10 cellular contexts compared by ENCODE assay signal in genomic region chr3:62875103-62876002, GRCh38. TPM values are rescaled to one million over a fixed set of nuclear protein-coding genes. Genes with fewer than 3 reads are reported as not detected.
DNase-seq lines count a peak whose midpoint lies in the region; ATAC-seq, FAIRE-seq and TF ChIP-seq lines count a peak whose summit lies in the region.
"Had no signal": no experiment of that assay in that cellular context is flagged by ENCODE, and none has a peak within 500 bp of the region (broad histone marks: within the 10 kb centered on the region; RNA-seq: fewer than 3 reads in every experiment).

TSS of gene CADPS (minus strand) at chr3:62875416. CDS start at chr3:62875029, 387 bp downstream.

- no peak within 1 kb of the TSS for H2AK5ac ChIP-seq in mesendoderm (ENCODE audit: low read length)

- H3K9me3 ChIP-seq in colonic mucosa: no peaks in the 10 kb centered on the region
- H3K9me3 ChIP-seq in aorta (ENCODE audit: control insufficient read depth, low read length): peaks cover 3% of the 10 kb centered on the region

- no peak within 1 kb of the TSS for H3K27ac ChIP-seq in colonic mucosa
- H3K27ac ChIP-seq in mesendoderm (ENCODE audit: low read depth, low read length): peak within 1 kb of the TSS; percentile 73
- H3K27ac ChIP-seq in aorta (ENCODE audit: low read depth in 1 of 2, low read length in 2 of 2): no peak within 1 kb of the TSS

- no peak within 1 kb of the TSS for H2BK120ac ChIP-seq in mesendoderm (ENCODE audit: low read depth, low read length)

- H3K4me1 ChIP-seq in colonic mucosa (no peaks in the 10 kb centered on the region), mesendoderm (ENCODE audit: control insufficient read depth, low read depth, low read length) (peaks cover 5% of the 10 kb centered on the region), aorta (ENCODE audit: control insufficient read depth in 1 of 2, insufficient read depth in 2 of 2, low read length in 2 of 2) (no peaks in the 10 kb centered on the region)

- intact Hi-C loops in colonic mucosa (cut with DNase I) (no loop called here), aorta (cut with DNase I) (no loop called here)

- ATAC-seq in activated naive CD8-positive, alpha-beta T cell treated with anti-CD3 and anti-CD28 coated beads, Interleukin-2, amount 10 ng/mL, durations not matched to agents 7 days and 5 days (ENCODE audit: low read depth): no peak
- peak; percentile 15 for ATAC-seq in aorta (ENCODE audit: low FRiP score)

- no peak for FAIRE-seq in H54 (lab: Jason Lieb, UNC)

- no peaks in the 10 kb centered on the region for H3K4me1 Mint-ChIP-seq in activated naive CD8-positive, alpha-beta T cell treated with anti-CD3 and anti-CD28 coated beads, Interleukin-2, amount 10 ng/mL, durations not matched to agents 7 days and 5 days
- no peaks in the 10 kb centered on the region for H3K4me1 Mint-ChIP-seq in activated naive CD8-positive, alpha-beta T cell treated with anti-CD3 and anti-CD28 coated beads for 36 hours

- H3K27me3 ChIP-seq in colonic mucosa (peaks cover 10% of the 10 kb centered on the region), mesendoderm (ENCODE audit: insufficient read depth, low read length, poor library complexity) (no peaks in the 10 kb centered on the region), aorta (ENCODE audit: control insufficient read depth in 1 of 2, insufficient read depth in 2 of 2, low read length in 1 of 2) (peaks cover 0 to 7% of the 10 kb centered on the region in 2 donors)

- H3K23ac ChIP-seq in mesendoderm (ENCODE audit: low read length): peak within 1 kb of the TSS; percentile 75

- TF ChIP-seq POLR2A in H54 (IDR thresholded peaks at IDR 0.05; ENCODE audit: low read depth, low read length): no peak

- H3K9ac ChIP-seq in colonic mucosa (ENCODE audit: low read depth in 2 of 2, low read length in 2 of 2) (peak within 1 kb of the TSS in 1 of 2 donors; percentile 50), mesendoderm (ENCODE audit: low read length) (peak within 1 kb of the TSS; percentile 71)

- no peaks in the 10 kb centered on the region for H3K36me3 Mint-ChIP-seq in activated naive CD8-positive, alpha-beta T cell treated with anti-CD3 and anti-CD28 coated beads, Interleukin-2, amount 10 ng/mL, durations not matched to agents 7 days and 5 days
- peaks cover 1% of the 10 kb centered on the region for H3K36me3 Mint-ChIP-seq in activated naive CD8-positive, alpha-beta T cell treated with anti-CD3 and anti-CD28 coated beads for 36 hours
- H3K36me3 Mint-ChIP-seq: CD4-positive, CD25-positive, alpha-beta regulatory T cell had no signal

- no peaks in the 10 kb centered on the region for H3K79me2 ChIP-seq in mesendoderm (ENCODE audit: control insufficient read depth, insufficient read depth, low read length)

- H3K4me3 ChIP-seq in colonic mucosa: peak within 1 kb of the TSS; percentile 50
- H3K4me3 ChIP-seq in mesendoderm (ENCODE audit: low read length): peak within 1 kb of the TSS; percentile 67
- H3K4me3 ChIP-seq in aorta (ENCODE audit: low read length in 2 of 2): no peak within 1 kb of the TSS

- peak within 1 kb of the TSS; percentile 64 for H2BK5ac ChIP-seq in mesendoderm (ENCODE audit: low read length)

- peaks cover 38% of the 10 kb centered on the region for H3K27me3 Mint-ChIP-seq in activated naive CD8-positive, alpha-beta T cell treated with anti-CD3 and anti-CD28 coated beads, Interleukin-2, amount 10 ng/mL, durations not matched to agents 7 days and 5 days
- H3K27me3 Mint-ChIP-seq in activated naive CD8-positive, alpha-beta T cell treated with anti-CD3 and anti-CD28 coated beads for 36 hours: peaks cover 52% of the 10 kb centered on the region

- H3K36me3 ChIP-seq in colonic mucosa: no peaks in the 10 kb centered on the region
- no peaks in the 10 kb centered on the region for H3K36me3 ChIP-seq in mesendoderm (ENCODE audit: control insufficient read depth, insufficient read depth, low read length)
- H3K36me3 ChIP-seq in aorta (ENCODE audit: control insufficient read depth in 1 of 2, insufficient read depth in 2 of 2, low read length in 1 of 2): no peaks in the 10 kb centered on the region

- H3K4me3 Mint-ChIP-seq in activated naive CD8-positive, alpha-beta T cell treated with anti-CD3 and anti-CD28 coated beads, Interleukin-2, amount 10 ng/mL, durations not matched to agents 7 days and 5 days: no peak within 1 kb of the TSS
- no peak within 1 kb of the TSS for H3K4me3 Mint-ChIP-seq in activated naive CD8-positive, alpha-beta T cell treated with anti-CD3 and anti-CD28 coated beads for 36 hours
- H3K4me3 Mint-ChIP-seq: CD4-positive, CD25-positive, alpha-beta regulatory T cell had no signal

- no peak within 1 kb of the TSS for H2BK15ac ChIP-seq in mesendoderm (replicated peaks; ENCODE audit: low read depth)

- no CpG with 5 or more reads among the region's 56 CpGs for WGBS in mesendoderm (ENCODE audit: extremely low coverage, insufficient coverage, low lambda C conversion rate)
- 2% methylated on average over 48 to 56 of the region's 56 CpGs for WGBS in aorta, 2 donors

- peak within 1 kb of the TSS; percentile 9 for H3K27ac Mint-ChIP-seq in activated naive CD8-positive, alpha-beta T cell treated with anti-CD3 and anti-CD28 coated beads, Interleukin-2, amount 10 ng/mL, durations not matched to agents 7 days and 5 days
- no peak within 1 kb of the TSS for H3K27ac Mint-ChIP-seq in activated naive CD8-positive, alpha-beta T cell treated with anti-CD3 and anti-CD28 coated beads for 36 hours
- H3K27ac Mint-ChIP-seq: CD4-positive, CD25-positive, alpha-beta regulatory T cell had no signal

- POLR2A ChIA-PET in activated naive CD8-positive, alpha-beta T cell treated with anti-CD3 and anti-CD28 coated beads, Interleukin-2, amount 10 ng/mL, durations not matched to agents 7 days and 5 days (lab: Charles Lee): no interaction called here

- H3K4me2 ChIP-seq in mesendoderm (ENCODE audit: low read length): peak within 1 kb of the TSS; percentile 94

- peak within 1 kb of the TSS; percentile 8 for H3K18ac ChIP-seq in mesendoderm (ENCODE audit: low read length)

- TF ChIP-seq CTCF in colonic mucosa (IDR thresholded peaks at IDR 0.05): no peak

- H4K8ac ChIP-seq in mesendoderm (ENCODE audit: low read depth, low read length): no peak within 1 kb of the TSS

- peak; percentile 24 for DNase-seq in activated naive CD8-positive, alpha-beta T cell treated with anti-CD3 and anti-CD28 coated beads, Interleukin-2, amount 10 ng/mL, durations not matched to agents 7 days and 5 days
- DNase-seq in activated naive CD8-positive, alpha-beta T cell treated with anti-CD3 and anti-CD28 coated beads for 36 hours: no peak
- peak; percentile 37 for DNase-seq in colonic mucosa
- peak; percentile 86 for DNase-seq in mesendoderm
- no peak for DNase-seq in aorta
- DNase-seq in activated CD4-positive, alpha-beta T cell treated with anti-CD3 and anti-CD28 coated beads for 1 hour: no peak
- DNase-seq in NOMO-1 treated with dmso at 0.1 percent for 144 hours (lab: John Stamatoyannopoulos, UW; ENCODE audit: unreplicated experiment): no peak
- DNase-seq in H54 (ENCODE audit: insufficient read length, low spot score): no peak

- no peak within 1 kb of the TSS for H4K5ac ChIP-seq in mesendoderm (ENCODE audit: low read length)

- H3K9me3 Mint-ChIP-seq in activated naive CD8-positive, alpha-beta T cell treated with anti-CD3 and anti-CD28 coated beads, Interleukin-2, amount 10 ng/mL, durations not matched to agents 7 days and 5 days: peaks cover 2% of the 10 kb centered on the region
- H3K9me3 Mint-ChIP-seq in activated naive CD8-positive, alpha-beta T cell treated with anti-CD3 and anti-CD28 coated beads for 36 hours: peaks cover 7% of the 10 kb centered on the region

- H3K79me1 ChIP-seq in mesendoderm (ENCODE audit: low read length): no peaks in the 10 kb centered on the region

- H3K4ac ChIP-seq in mesendoderm (ENCODE audit: low read depth, low read length): no peak within 1 kb of the TSS

- peak within 1 kb of the TSS; percentile 93 for H3K56ac ChIP-seq in mesendoderm (ENCODE audit: low read length)

RNA-seq across cellular contexts. Expression of gene CADPS, which starts in this region (rescaled TPM):
- total RNA-seq in activated naive CD8-positive, alpha-beta T cell treated with anti-CD3 and anti-CD28 coated beads, Interleukin-2, amount 10 ng/mL, durations not matched to agents 7 days and 5 days: not detected
- total RNA-seq in activated naive CD8-positive, alpha-beta T cell treated with anti-CD3 and anti-CD28 coated beads for 36 hours: not detected
- total RNA-seq in colonic mucosa (1 to 10 TPM; 2.9 to 6.1 TPM), aorta (under 1 TPM; 0.75 to 0.99 TPM)
- 5.3 TPM for polyA plus RNA-seq in mesendoderm (2013, experiment 1 of 2)
- polyA plus RNA-seq in mesendoderm (2013, experiment 2 of 2): 5.6 TPM
- under 1 TPM in 1 of 2 donors, not detected in 1; 0.13 TPM for polyA plus RNA-seq in aorta
- total RNA-seq: CD4-positive, CD25-positive, alpha-beta regulatory T cell; myocyte had no signal
- polyA plus RNA-seq: CD4-positive, CD25-positive, alpha-beta regulatory T cell had no signal

Comparison
In these comparisons a context has a peak if more than half of its experiments do, and no peak if none do; other contexts are left out.
1. Peak in DNase-seq in activated naive CD8-positive, alpha-beta T cell treated with anti-CD3 and anti-CD28 coated beads, Interleukin-2, amount 10 ng/mL, durations not matched to agents 7 days and 5 days; RNA of the gene not detected or under 1 TPM.
2. Peak in ATAC-seq in aorta; RNA of the gene not detected or under 1 TPM.
3. DNase-seq: peak in colonic mucosa (single experiment) and mesendoderm (single experiment); none in activated naive CD8-positive, alpha-beta T cell treated with anti-CD3 and anti-CD28 coated beads for 36 hours (single experiment), aorta (0 of 2), activated CD4-positive, alpha-beta T cell treated with anti-CD3 and anti-CD28 coated beads for 1 hour (single experiment), NOMO-1 treated with dmso at 0.1 percent for 144 hours (single experiment) and H54 (single experiment).
4. H3K4me3 ChIP-seq: peak in colonic mucosa (single experiment) and mesendoderm (single experiment); none in aorta (0 of 2).